24 cellular contexts compared by ENCODE assay signal in the genomic region with DNA sequence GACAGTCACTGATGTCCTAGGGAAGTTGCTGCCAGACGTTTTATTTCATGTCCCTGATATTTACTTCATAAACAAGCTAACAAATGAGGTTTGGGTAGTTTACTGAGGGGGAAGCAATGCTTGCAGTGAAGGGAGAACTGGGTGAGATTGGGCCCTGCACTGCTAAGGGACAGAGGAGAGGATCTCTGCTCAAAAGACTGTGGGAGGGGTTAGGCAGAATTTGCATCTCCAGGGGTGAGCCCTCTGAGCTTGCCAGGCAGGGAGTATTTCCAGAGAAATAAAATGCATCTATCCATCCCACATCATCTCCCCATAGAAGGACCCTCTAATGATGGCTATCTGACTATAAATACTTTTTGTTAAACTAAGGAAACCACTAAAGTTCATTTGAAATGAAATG.
"Had no signal": no experiment of that assay in that cellular context is flagged by ENCODE, and none has a peak within 500 bp of the region (broad histone marks: within the 10 kb centered on the region; RNA-seq: fewer than 3 reads in every experiment).

No MANE protein-coding gene starts in this region.

- H3K9me3 ChIP-seq: testis, uterus had no signal

- H3K27me3 ChIP-seq: brain microvascular endothelial cell, dorsolateral prefrontal cortex, testis, uterus had no signal

- H3K36me3 ChIP-seq: brain microvascular endothelial cell, uterus had no signal

- H3K4me1 Mint-ChIP-seq: activated CD4-positive, alpha-beta T cell treated with anti-CD3 and anti-CD28 coated beads for 36 hours; T-cell had no signal

- ATAC-seq: sciatic nerve, T-cell had no signal

- H3K4me3 Mint-ChIP-seq: activated CD4-positive, alpha-beta T cell treated with anti-CD3 and anti-CD28 coated beads for 36 hours; activated naive CD4-positive, alpha-beta T cell treated with anti-CD3 and anti-CD28 coated beads for 36 hours; activated naive CD8-positive, alpha-beta T cell treated with anti-CD3 and anti-CD28 coated beads, Interleukin-2, amount 10 ng/mL, durations not matched to agents 7 days and 5 days; nephron; T-cell; T-helper 2 cell treated with Interferon-gamma antibody and Interleukin-4, amounts not matched to agents 5 μg/mL and 100 μg/mL, for 36 hours; type B pancreatic cell had no signal

- H3K27ac ChIP-seq: brain microvascular endothelial cell, coronary artery, dorsolateral prefrontal cortex, skin epidermis, testis, uterus had no signal

- H3K4me1 ChIP-seq: testis, uterus had no signal

- H3K9me3 Mint-ChIP-seq: activated naive CD4-positive, alpha-beta T cell treated with anti-CD3 and anti-CD28 coated beads for 36 hours; activated naive CD8-positive, alpha-beta T cell treated with anti-CD3 and anti-CD28 coated beads, Interleukin-2, amount 10 ng/mL, durations not matched to agents 7 days and 5 days; nephron; T-cell; T-helper 2 cell treated with Interferon-gamma antibody and Interleukin-4, amounts not matched to agents 5 μg/mL and 100 μg/mL, for 36 hours; type B pancreatic cell had no signal

- H3K27ac Mint-ChIP-seq: activated CD4-positive, alpha-beta T cell treated with anti-CD3 and anti-CD28 coated beads for 36 hours; activated naive CD4-positive, alpha-beta T cell treated with anti-CD3 and anti-CD28 coated beads for 36 hours; activated naive CD8-positive, alpha-beta T cell treated with anti-CD3 and anti-CD28 coated beads, Interleukin-2, amount 10 ng/mL, durations not matched to agents 7 days and 5 days; nephron; progenitor cell of endocrine pancreas; T-helper 2 cell treated with Interferon-gamma antibody and Interleukin-4, amounts not matched to agents 5 μg/mL and 100 μg/mL, for 36 hours; type B pancreatic cell had no signal

- DNase-seq: activated CD4-positive, alpha-beta T cell treated with anti-CD3 and anti-CD28 coated beads for 36 hours; activated CD4-positive, CD25-positive, alpha-beta regulatory T cell; activated effector memory CD4-positive, alpha-beta T cell treated with anti-CD3 and anti-CD28 coated beads, Interleukin-2, amount 50 U/mL, for 16 hours; activated naive CD4-positive, alpha-beta T cell treated with anti-CD3 and anti-CD28 coated beads for 36 hours; activated naive CD8-positive, alpha-beta T cell treated with anti-CD3 and anti-CD28 coated beads, Interleukin-2, amount 10 ng/mL, durations not matched to agents 7 days and 5 days; activated T-cell treated with anti-CD3 and anti-CD28 coated beads for 4 hours; amniotic stem cell; brain microvascular endothelial cell; dorsolateral prefrontal cortex; effector memory CD4-positive, alpha-beta T cell; left cardiac atrium; left ventricle myocardium superior; stimulated activated CD4-positive, alpha-beta T cell treated with anti-CD3 and anti-CD28 coated beads, Interleukin-1b, Interleukin-23, amount 100 ng/mL, for 48 hours; stimulated activated naive CD4-positive, alpha-beta T cell; T-cell; testis; uterus had no signal

- H3K27me3 Mint-ChIP-seq: activated CD4-positive, alpha-beta T cell treated with anti-CD3 and anti-CD28 coated beads for 36 hours; progenitor cell of endocrine pancreas; T-cell; type B pancreatic cell had no signal

- H3K4me3 ChIP-seq: coronary artery, dorsolateral prefrontal cortex, skin epidermis, testis, uterus had no signal
